Comparison of ENCODE assay signal across 10 cellular contexts in genomic region chr22:46797355-46797754, GRCh38. TPM values are rescaled to one million over a fixed set of nuclear protein-coding genes. Genes with fewer than 3 reads are reported as not detected.
A peak's percentile ranks its signal among the peaks of the same experiment; 100 is the strongest.
DNase-seq lines count a peak whose midpoint lies in the region; ATAC-seq, FAIRE-seq and TF ChIP-seq lines count a peak whose summit lies in the region.
"Had no signal": no experiment of that assay in that cellular context is flagged by ENCODE, and none has a peak within 500 bp of the region (broad histone marks: within the 10 kb centered on the region; RNA-seq: fewer than 3 reads in every experiment).

No MANE protein-coding gene starts in this region.

- H3K27me3 ChIP-seq in DND-41 (ENCODE audit: insufficient read depth, low read length, poor library complexity) (no peaks in the 10 kb centered on the region), mesendoderm (ENCODE audit: insufficient read depth, low read length, poor library complexity) (no peaks in the 10 kb centered on the region)

- H2BK120ac ChIP-seq in mesendoderm (ENCODE audit: low read depth, low read length), result no peak overlapping the region

- H3K9me3 ChIP-seq in DND-41 (ENCODE audit: insufficient read depth, low read length, severe bottlenecking), result no peaks in the 10 kb centered on the region

- H2AK5ac ChIP-seq in mesendoderm (ENCODE audit: low read length), result no peak overlapping the region

- ATAC-seq in DND-41 (ENCODE audit: insufficient read depth, low read depth) (no peak), HG03432 (IDR thresholded peaks at IDR 0.05; ENCODE audit: unreplicated experiment) (no peak)

- H3K9ac ChIP-seq in DND-41 (ENCODE audit: low read depth, low read length), result no peak overlapping the region
- no peak overlapping the region for H3K9ac ChIP-seq in mesendoderm (ENCODE audit: low read length)

- H3K4ac ChIP-seq in mesendoderm (ENCODE audit: low read depth, low read length), result no peak overlapping the region

- peak; percentile 23 for TF ChIP-seq CTCF in DND-41 (IDR thresholded peaks at IDR 0.05; ENCODE audit: borderline replicate concordance, extremely low read depth, low read length, poor library complexity, severe bottlenecking)
- peak; percentile 16; the same call in 1 of the 2 replicates for TF ChIP-seq CTCF in LNCAP (IDR thresholded peaks at IDR 0.05)

- no peaks in the 10 kb centered on the region for H3K4me1 ChIP-seq in DND-41 (ENCODE audit: insufficient read depth, low read length)
- H3K4me1 ChIP-seq in mesendoderm (ENCODE audit: control insufficient read depth, low read depth, low read length), result no peaks in the 10 kb centered on the region

- no peak overlapping the region for H3K56ac ChIP-seq in mesendoderm (ENCODE audit: low read length)

- H2BK5ac ChIP-seq in mesendoderm (ENCODE audit: low read length), result no peak overlapping the region

- no peak overlapping the region for H2AFZ ChIP-seq in DND-41 (ENCODE audit: low read depth, low read length)

- no peak overlapping the region for H2BK15ac ChIP-seq in mesendoderm (replicated peaks; ENCODE audit: low read depth)

- DNase-seq in DND-41, result no peak
- peak; percentile 32 to 66 for DNase-seq in T47D (ENCODE audit: low read depth in 1 of 2, low spot score in 1 of 2)
- peak; percentile 56 for DNase-seq in mesendoderm
- DNase-seq in stimulated activated CD4-positive, alpha-beta T cell treated with anti-CD3 and anti-CD28 coated beads, Interleukin-12 subunit alpha, Interleukin-12 subunit beta, amount 100 ng/mL, for 4 hours, result no peak
- DNase-seq in NCI-H774 (lab: John Stamatoyannopoulos, UW), result no peak
- no peak for DNase-seq in GM19239 (ENCODE audit: insufficient read length, low spot score)

- peaks cover 33% of the 10 kb centered on the region for H3K79me2 ChIP-seq in DND-41 (ENCODE audit: insufficient read depth, low read length)
- no peaks in the 10 kb centered on the region for H3K79me2 ChIP-seq in mesendoderm (ENCODE audit: control insufficient read depth, insufficient read depth, low read length)

- no peak overlapping the region for H4K8ac ChIP-seq in mesendoderm (ENCODE audit: low read depth, low read length)

- no peak overlapping the region for H3K27ac ChIP-seq in DND-41 (ENCODE audit: low read length)
- H3K27ac ChIP-seq in mesendoderm (ENCODE audit: low read depth, low read length), result no peak overlapping the region

- no peak overlapping the region for H3K4me2 ChIP-seq in DND-41 (ENCODE audit: insufficient read depth, low read length)
- H3K4me2 ChIP-seq in mesendoderm (ENCODE audit: low read length), result no peak overlapping the region

- peaks cover 19% of the 10 kb centered on the region for H4K20me1 ChIP-seq in DND-41 (ENCODE audit: insufficient read depth, low read length)

- no CpG with 5 or more reads among the region's 17 CpGs for WGBS in mesendoderm (ENCODE audit: extremely low coverage, insufficient coverage, low lambda C conversion rate)

- no peak overlapping the region for H3K23ac ChIP-seq in mesendoderm (ENCODE audit: low read length)

- H4K5ac ChIP-seq in mesendoderm (ENCODE audit: low read length), result no peak overlapping the region

- H3K4me3 ChIP-seq in DND-41 (ENCODE audit: low read depth in 1 of 2, low read length in 2 of 2) (no peak overlapping the region), mesendoderm (ENCODE audit: low read length) (no peak overlapping the region)

- FAIRE-seq in GM19239 (lab: Jason Lieb, UNC), result no peak
- FAIRE-seq: GM18507, RCC 7860 had no signal

- H3K36me3 ChIP-seq in DND-41 (ENCODE audit: insufficient read depth, low read length) (peaks cover 89% of the 10 kb centered on the region), mesendoderm (ENCODE audit: control insufficient read depth, insufficient read depth, low read length) (no peaks in the 10 kb centered on the region)

- in situ Hi-C loops in T47D (cut with HindIII; ENCODE audit: low pct_unique_long_range_greater_than_20kb, low sequenced_read_pairs), result no loop called here

- peaks cover 5% of the 10 kb centered on the region for H3K79me1 ChIP-seq in mesendoderm (ENCODE audit: low read length)

- no peak overlapping the region for H3K18ac ChIP-seq in mesendoderm (ENCODE audit: low read length)

RNA-seq across cellular contexts. Expression of gene TBC1D22A, which starts 34.9 kb away (rescaled TPM):
- polyA plus RNA-seq in mesendoderm (2013, experiment 1 of 2), result 11.9 TPM
- polyA plus RNA-seq in mesendoderm (2013, experiment 2 of 2), result 11.3 TPM

RNA-seq across cellular contexts. Expression of gene CERK, which starts 59.3 kb away (rescaled TPM):
- polyA plus RNA-seq in mesendoderm (2013, experiment 1 of 2), result 26.7 TPM
- 26.7 TPM for polyA plus RNA-seq in mesendoderm (2013, experiment 2 of 2)

Comparison
In these comparisons a context has a peak if more than half of its experiments do, and no peak if none do; other contexts are left out.
1. DNase-seq: peak in T47D (2 of 2) and mesendoderm (single experiment); none in DND-41 (single experiment), stimulated activated CD4-positive, alpha-beta T cell treated with anti-CD3 and anti-CD28 coated beads, Interleukin-12 subunit alpha, Interleukin-12 subunit beta, amount 100 ng/mL, for 4 hours (single experiment), NCI-H774 (single experiment) and GM19239 (single experiment).